8 cellular contexts compared by ENCODE assay signal in the genomic region with DNA sequence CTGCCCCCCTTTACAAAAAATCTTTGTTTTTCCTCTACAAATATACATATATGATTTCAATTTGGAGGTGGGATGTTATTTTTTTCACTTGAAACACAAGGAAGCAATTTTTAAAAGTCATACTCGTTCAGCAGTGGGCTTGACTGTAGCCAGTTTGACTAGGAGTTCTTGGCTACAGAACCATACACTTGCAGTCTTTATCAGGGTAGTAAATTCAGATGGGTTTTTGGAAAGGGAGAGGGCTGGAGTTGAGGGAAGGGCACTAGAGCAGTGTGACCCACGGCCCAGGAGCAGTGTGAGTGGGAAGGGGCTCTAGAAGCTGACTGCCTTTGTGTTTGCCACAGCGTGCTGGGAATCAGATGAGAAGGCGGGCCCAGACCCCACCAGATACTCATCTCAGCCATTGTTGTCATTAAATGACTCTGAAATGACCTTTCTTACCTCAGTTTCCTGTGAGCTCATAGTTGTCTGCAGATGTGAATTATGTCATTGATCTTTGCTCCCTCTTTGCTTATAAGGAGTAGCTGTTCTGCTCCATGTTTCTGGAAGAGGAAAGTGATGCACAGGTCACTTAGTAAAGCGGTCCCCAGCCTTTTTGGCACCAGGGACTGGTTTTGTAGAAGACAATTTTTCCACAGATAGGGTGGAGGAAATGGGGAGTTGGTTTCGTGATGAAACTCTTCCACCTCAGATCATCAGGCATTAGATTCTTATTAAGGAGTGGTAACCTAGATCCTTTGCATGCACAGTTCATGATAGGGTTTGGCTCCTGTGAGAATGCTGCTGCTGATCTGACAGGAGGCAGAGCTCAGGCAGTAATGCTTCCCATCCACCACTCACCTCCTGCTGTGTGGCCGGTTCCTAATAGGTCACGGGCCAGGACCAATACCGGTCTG.
A peak's percentile ranks its signal among the peaks of the same experiment; 100 is the strongest.
DNase-seq lines count a peak whose midpoint lies in the region; ATAC-seq and TF ChIP-seq lines count a peak whose summit lies in the region.

No MANE protein-coding gene starts in this region.

- POLR2A ChIA-PET in HEK293T (lab: Yijun Ruan, JAX), result interaction anchor here (2.0 to 7.0 kb wide), 2 partner anchors 10 to 14 kb away, joined by 11 to 66 read pairs; no protein-coding TSS in a partner anchor

- in situ Hi-C loops in gastrocnemius medialis (cut with MboI; ENCODE audit: low sequenced_read_pairs in 4 of 4), result no loop called here

- H3K36me3 ChIP-seq in esophagus squamous epithelium (no peaks in the 10 kb centered on the region), gastrocnemius medialis (no peaks in the 10 kb centered on the region)

- intact Hi-C loops in esophagus squamous epithelium (cut with DNase I) (no loop called here), gastrocnemius medialis (cut with DNase I; ENCODE audit: low total_unique reads) (no loop called here)

- H3K4me3 ChIP-seq in esophagus squamous epithelium (no peak overlapping the region), gastrocnemius medialis (no peak overlapping the region)

- no peaks in the 10 kb centered on the region for H3K27me3 ChIP-seq in esophagus squamous epithelium
- H3K27me3 ChIP-seq in gastrocnemius medialis, result no peaks in the 10 kb centered on the region

- peak overlapping the region; percentile 78 to 86 (median 85) for H3K27ac ChIP-seq in esophagus squamous epithelium
- H3K27ac ChIP-seq in gastrocnemius medialis, result peak overlapping the region; percentile 41 to 64 (median 62)

- peak in 1 of 2 donors; percentile 15 for ATAC-seq in gastrocnemius medialis
- ATAC-seq in GM21576 (IDR thresholded peaks at IDR 0.05; ENCODE audit: unreplicated experiment), result no peak

- peaks cover 57 to 100% (median 93%) of the 10 kb centered on the region in 3 donors for H3K4me1 ChIP-seq in esophagus squamous epithelium
- peaks cover 63 to 88% of the 10 kb centered on the region in 2 donors for H3K4me1 ChIP-seq in gastrocnemius medialis

- H3K9me3 ChIP-seq in esophagus squamous epithelium, result no peaks in the 10 kb centered on the region
- H3K9me3 ChIP-seq in gastrocnemius medialis, result no peaks in the 10 kb centered on the region

- TF ChIP-seq CTCF in esophagus squamous epithelium (IDR thresholded peaks at IDR 0.05) (no peak), gastrocnemius medialis (IDR thresholded peaks at IDR 0.05 in 4 of 5, conservative IDR thresholded peaks at IDR 0.05 in 1 of 5) (no peak)

- TF ChIP-seq POLR2A in esophagus squamous epithelium (IDR thresholded peaks at IDR 0.05) (no peak), gastrocnemius medialis (IDR thresholded peaks at IDR 0.05) (peak in 1 of 2 donors; percentile 4)

- DNase-seq in HEK293T (ENCODE audit: extremely low spot score) (no peak), esophagus squamous epithelium (lab: John Stamatoyannopoulos, UW) (no peak), gastrocnemius medialis (no peak), NCI-H2107 (lab: John Stamatoyannopoulos, UW) (no peak), amniotic stem cell (lab: John Stamatoyannopoulos, UW) (no peak), SHP77 treated with DMSO at 0.1 percent for 48 hours (lab: John Stamatoyannopoulos, UW) (no peak)
- DNase-seq in activated CD4-positive, CD25-positive, alpha-beta regulatory T cell treated with anti-CD3 and anti-CD28 coated beads, Interleukin-2, amount 50 U/mL, for 72 hours, result peak; percentile 47

- CTCF ChIA-PET in HEK293T (lab: Yijun Ruan, JAX), result interaction anchor here (0.6 kb wide), 2 partner anchors 8 to 91 kb away, joined by 3 read pairs; no protein-coding TSS in a partner anchor

- WGBS in esophagus squamous epithelium, 2 donors, result 41 to 54% methylated on average over 5 to 9 of the region's 9 CpGs

TF ChIP-seq in HEK293T, 16 proteins besides CTCF, POLR2A, EP300 and RAD21:
- TF ChIP-seq FOXM1 (IDR thresholded peaks at IDR 0.05; ENCODE audit: borderline replicate concordance), result no peak
- TF ChIP-seq FOXA1 (IDR thresholded peaks at IDR 0.05), result no peak
- TF ChIP-seq, protein P1, sequence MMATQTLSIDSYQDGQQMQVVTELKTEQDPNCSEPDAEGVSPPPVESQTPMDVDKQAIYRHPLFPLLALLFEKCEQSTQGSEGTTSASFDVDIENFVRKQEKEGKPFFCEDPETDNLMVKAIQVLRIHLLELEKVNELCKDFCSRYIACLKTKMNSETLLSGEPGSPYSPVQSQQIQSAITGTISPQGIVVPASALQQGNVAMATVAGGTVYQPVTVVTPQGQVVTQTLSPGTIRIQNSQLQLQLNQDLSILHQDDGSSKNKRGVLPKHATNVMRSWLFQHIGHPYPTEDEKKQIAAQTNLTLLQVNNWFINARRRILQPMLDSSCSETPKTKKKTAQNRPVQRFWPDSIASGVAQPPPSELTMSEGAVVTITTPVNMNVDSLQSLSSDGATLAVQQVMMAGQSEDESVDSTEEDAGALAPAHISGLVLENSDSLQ (IDR thresholded peaks at IDR 0.05), result peak; percentile 60
- TF ChIP-seq ZNF384 (IDR thresholded peaks at IDR 0.05), result no peak
- no peak for TF ChIP-seq TARDBP (IDR thresholded peaks at IDR 0.05)
TF ChIP-seq in HEK293T: peak in this region for 1.
